Comparison of ENCODE assay signal across 15 cellular contexts in genomic region chr9:37787059-37787458, GRCh38. TPM values are rescaled to one million over a fixed set of nuclear protein-coding genes. Genes with fewer than 3 reads are reported as not detected.
DNase-seq lines count a peak whose midpoint lies in the region; ATAC-seq and TF ChIP-seq lines count a peak whose summit lies in the region.
"Had no signal": no experiment of that assay in that cellular context is flagged by ENCODE, and none has a peak within 500 bp of the region (broad histone marks: within the 10 kb centered on the region; RNA-seq: fewer than 3 reads in every experiment).

No MANE protein-coding gene starts in this region.

- H3K9me3 ChIP-seq in endodermal cell (ENCODE audit: control insufficient read depth, low read length) (no peaks in the 10 kb centered on the region), trophoblast cell (ENCODE audit: insufficient read depth, low read depth, low read length) (no peaks in the 10 kb centered on the region), esophagus muscularis mucosa (no peaks in the 10 kb centered on the region)
- H3K9me3 ChIP-seq: Caco-2 had no signal

- 96 to 97% methylated on average over 18 to 45 of the region's 45 CpGs for WGBS in endodermal cell (ENCODE audit: insufficient coverage in 1 of 2, insufficient read length in 1 of 2), 2 experiments
- WGBS in trophoblast cell (ENCODE audit: extremely low coverage, insufficient coverage, insufficient read length) = no CpG with 5 or more reads among the region's 45 CpGs
- WGBS in esophagus muscularis mucosa = 50% methylated on average over 19 of the region's 45 CpGs

- peaks cover 9% of the 10 kb centered on the region for H3K36me3 ChIP-seq in H7 (replicated peaks; ENCODE audit: control insufficient read depth, insufficient read depth, low read length)
- peaks cover 14% of the 10 kb centered on the region for H3K36me3 ChIP-seq in endodermal cell (ENCODE audit: control insufficient read depth, insufficient read depth, low read length)
- H3K36me3 ChIP-seq in trophoblast cell (ENCODE audit: control insufficient read depth in 1 of 2, insufficient read depth in 2 of 2, low read length in 2 of 2) = peaks cover 0 to 8% of the 10 kb centered on the region in 2 experiments
- H3K36me3 ChIP-seq in esophagus muscularis mucosa = peaks cover 5 to 23% (median 13%) of the 10 kb centered on the region in 4 donors

- H3K4me3 Mint-ChIP-seq in activated naive CD8-positive, alpha-beta T cell treated with anti-CD3 and anti-CD28 coated beads for 36 hours = no peak overlapping the region
- H3K4me3 Mint-ChIP-seq in activated naive CD8-positive, alpha-beta T cell treated with anti-CD3 and anti-CD28 coated beads, Interleukin-2, amount 50 U/mL, for 24 hours = no peak overlapping the region
- H3K4me3 Mint-ChIP-seq in endodermal cell = no peak overlapping the region

- H3K36me3 Mint-ChIP-seq in activated naive CD8-positive, alpha-beta T cell treated with anti-CD3 and anti-CD28 coated beads for 36 hours = peaks cover 30% of the 10 kb centered on the region
- peaks cover 26% of the 10 kb centered on the region for H3K36me3 Mint-ChIP-seq in activated naive CD8-positive, alpha-beta T cell treated with anti-CD3 and anti-CD28 coated beads, Interleukin-2, amount 50 U/mL, for 24 hours (ENCODE audit: low read depth)
- H3K36me3 Mint-ChIP-seq in endodermal cell (ENCODE audit: low read depth) = peaks cover 12% of the 10 kb centered on the region

- H4K91ac ChIP-seq in trophoblast cell (ENCODE audit: low read depth, low read length) = no peak overlapping the region

- H3K79me2 ChIP-seq in trophoblast cell (ENCODE audit: control insufficient read depth, insufficient read depth, low read length, poor library complexity) = peaks cover 6% of the 10 kb centered on the region

- no peak overlapping the region for H4K8ac ChIP-seq in trophoblast cell (ENCODE audit: low read depth, low read length)

- no peak overlapping the region for H3K4ac ChIP-seq in trophoblast cell (ENCODE audit: low read depth, low read length)

- H3K27me3 ChIP-seq in H7 (ENCODE audit: control insufficient read depth, insufficient read depth, low read length) (no peaks in the 10 kb centered on the region), endodermal cell (ENCODE audit: control insufficient read depth, insufficient read depth, low read length, poor library complexity, severe bottlenecking) (peaks cover 8% of the 10 kb centered on the region), trophoblast cell (ENCODE audit: insufficient read depth, low read length) (no peaks in the 10 kb centered on the region), esophagus muscularis mucosa (peaks cover 0 to 9% (median 5%) of the 10 kb centered on the region in 4 donors)

- H3K14ac ChIP-seq in trophoblast cell (ENCODE audit: low read length) = no peak overlapping the region

- no peak overlapping the region for H2AFZ ChIP-seq in trophoblast cell (ENCODE audit: insufficient read depth, low read length, poor library complexity)

- no peak overlapping the region for H3K4me2 ChIP-seq in trophoblast cell (ENCODE audit: low read length)
- H3K4me2 ChIP-seq: KMS-11 had no signal

- H3K4me3 ChIP-seq in H7 (ENCODE audit: insufficient read depth, low read depth, low read length) (no peak overlapping the region), endodermal cell (ENCODE audit: low read length) (no peak overlapping the region), trophoblast cell (ENCODE audit: low read depth, low read length) (peak overlapping the region; percentile 23), esophagus muscularis mucosa (no peak overlapping the region)

- intact Hi-C loops in esophagus muscularis mucosa (cut with DNase I) = loop anchor here (10.0 kb wide), 1 partner anchor 302 kb away; the partner anchor contains the start of gene POLR1E

- no peak for ATAC-seq in activated naive CD8-positive, alpha-beta T cell treated with anti-CD3 and anti-CD28 coated beads, Interleukin-2, amount 50 U/mL, for 24 hours

- H3K4me1 ChIP-seq in endodermal cell (ENCODE audit: control insufficient read depth, insufficient read depth, low read length) (no peaks in the 10 kb centered on the region), trophoblast cell (ENCODE audit: control insufficient read depth in 1 of 2, insufficient read depth in 2 of 2, low read length in 2 of 2) (peaks cover 0 to 5% of the 10 kb centered on the region in 2 experiments), esophagus muscularis mucosa (peaks cover 10 to 33% (median 26%) of the 10 kb centered on the region in 4 donors)

- H2AK5ac ChIP-seq in trophoblast cell (ENCODE audit: low read length) = no peak overlapping the region

- H2BK120ac ChIP-seq in trophoblast cell (ENCODE audit: insufficient read depth, low read length, poor library complexity) = no peak overlapping the region

- H3K18ac ChIP-seq in trophoblast cell (ENCODE audit: low read length) = no peak overlapping the region

- TF ChIP-seq POLR2A in esophagus muscularis mucosa (IDR thresholded peaks at IDR 0.05; ENCODE audit: low read depth) = no peak

- H3K9ac ChIP-seq in endodermal cell (ENCODE audit: extremely low read depth, low read length, poor library complexity, severe bottlenecking) = no peak overlapping the region
- no peak overlapping the region for H3K9ac ChIP-seq in trophoblast cell (ENCODE audit: low read length)
- H3K9ac ChIP-seq: KMS-11 had no signal

- peaks cover 6% of the 10 kb centered on the region for H3K9me3 Mint-ChIP-seq in activated naive CD8-positive, alpha-beta T cell treated with anti-CD3 and anti-CD28 coated beads for 36 hours
- no peaks in the 10 kb centered on the region for H3K9me3 Mint-ChIP-seq in activated naive CD8-positive, alpha-beta T cell treated with anti-CD3 and anti-CD28 coated beads, Interleukin-2, amount 50 U/mL, for 24 hours
- no peaks in the 10 kb centered on the region for H3K9me3 Mint-ChIP-seq in endodermal cell

- H2BK12ac ChIP-seq in trophoblast cell (ENCODE audit: low read length) = no peak overlapping the region

- H3K27ac Mint-ChIP-seq in activated naive CD8-positive, alpha-beta T cell treated with anti-CD3 and anti-CD28 coated beads for 36 hours = no peak overlapping the region
- H3K27ac Mint-ChIP-seq in activated naive CD8-positive, alpha-beta T cell treated with anti-CD3 and anti-CD28 coated beads, Interleukin-2, amount 50 U/mL, for 24 hours = no peak overlapping the region
- no peak overlapping the region for H3K27ac Mint-ChIP-seq in endodermal cell
- H3K27ac Mint-ChIP-seq: CD14-positive monocyte had no signal

- peak; percentile 37 for DNase-seq in activated naive CD8-positive, alpha-beta T cell treated with anti-CD3 and anti-CD28 coated beads for 36 hours
- DNase-seq in activated naive CD8-positive, alpha-beta T cell treated with anti-CD3 and anti-CD28 coated beads, Interleukin-2, amount 50 U/mL, for 24 hours = no peak
- peak; percentile 48 for DNase-seq in H7
- DNase-seq in endodermal cell = peak; percentile 79
- no peak for DNase-seq in trophoblast cell
- no peak for DNase-seq in esophagus muscularis mucosa (ENCODE audit: extremely low spot score)
- no peak for DNase-seq in NCI-H524 treated with DMSO at 0.1 percent for 48 hours (lab: John Stamatoyannopoulos, UW)
- DNase-seq in NCI-H446 (lab: John Stamatoyannopoulos, UW) = no peak
- DNase-seq: Caco-2, DMS53, NCI-H1092 treated with DMSO at 0.1 percent for 48 hours, NCI-H1694, NCI-H345 had no signal

- H3K27me3 Mint-ChIP-seq in activated naive CD8-positive, alpha-beta T cell treated with anti-CD3 and anti-CD28 coated beads for 36 hours = peaks cover 9% of the 10 kb centered on the region
- H3K27me3 Mint-ChIP-seq in activated naive CD8-positive, alpha-beta T cell treated with anti-CD3 and anti-CD28 coated beads, Interleukin-2, amount 50 U/mL, for 24 hours = no peaks in the 10 kb centered on the region
- H3K27me3 Mint-ChIP-seq in endodermal cell (ENCODE audit: insufficient read depth) = peaks cover 44% of the 10 kb centered on the region

- H2BK5ac ChIP-seq in trophoblast cell (ENCODE audit: low read depth, low read length, poor library complexity) = no peak overlapping the region

- no peak overlapping the region for H4K12ac ChIP-seq in trophoblast cell (ENCODE audit: low read depth, low read length)

- peaks cover 18% of the 10 kb centered on the region for H3K4me1 Mint-ChIP-seq in activated naive CD8-positive, alpha-beta T cell treated with anti-CD3 and anti-CD28 coated beads for 36 hours
- peaks cover 31% of the 10 kb centered on the region for H3K4me1 Mint-ChIP-seq in activated naive CD8-positive, alpha-beta T cell treated with anti-CD3 and anti-CD28 coated beads, Interleukin-2, amount 50 U/mL, for 24 hours
- H3K4me1 Mint-ChIP-seq in endodermal cell = peaks cover 5% of the 10 kb centered on the region

- TF ChIP-seq EP300 in esophagus muscularis mucosa (IDR thresholded peaks at IDR 0.05) = no peak

- H3K23ac ChIP-seq in trophoblast cell (ENCODE audit: low read length) = no peak overlapping the region

- no peak overlapping the region for H3K27ac ChIP-seq in endodermal cell (ENCODE audit: low read depth, low read length)
- H3K27ac ChIP-seq in trophoblast cell (ENCODE audit: low read depth, low read length) = no peak overlapping the region
- H3K27ac ChIP-seq in esophagus muscularis mucosa (replicated peaks in 1 of 4) = no peak overlapping the region
- H3K27ac ChIP-seq: KMS-11 had no signal

- peak; percentile 38 for TF ChIP-seq CTCF in endodermal cell (conservative IDR thresholded peaks at IDR 0.05)
- TF ChIP-seq CTCF in esophagus muscularis mucosa (IDR thresholded peaks at IDR 0.05) = no peak

- H3K79me1 ChIP-seq in trophoblast cell (ENCODE audit: low read length) = peaks cover 3% of the 10 kb centered on the region

RNA-seq across cellular contexts. Expression of gene EXOSC3, which starts 2.2 kb away (rescaled TPM):
- 100 to 1,000 TPM; 139 to 147 TPM for total RNA-seq in activated naive CD8-positive, alpha-beta T cell treated with anti-CD3 and anti-CD28 coated beads for 36 hours
- 71.9 and 82.8 TPM in 2 replicates for total RNA-seq in H7 (2014; rRNA removed; shearing (Covaris generic))
- total RNA-seq in endodermal cell = 10 to 100 TPM; 66.7 to 67.6 TPM
- 31.1 TPM for polyA plus RNA-seq in endodermal cell (2013, experiment 1 of 2)
- 26.1 TPM for polyA plus RNA-seq in endodermal cell (2013, experiment 2 of 2)
- 18.8 and 19.1 TPM in 2 replicates for polyA plus RNA-seq in trophoblast cell (2013)
- total RNA-seq in esophagus muscularis mucosa = 10 to 100 TPM; 32.0 to 52.0 (median 43.0) TPM

RNA-seq across cellular contexts. Expression of gene DCAF10, which starts 13.5 kb away (rescaled TPM):
- total RNA-seq in activated naive CD8-positive, alpha-beta T cell treated with anti-CD3 and anti-CD28 coated beads for 36 hours = 10 to 100 TPM; 10.5 to 12.9 TPM
- total RNA-seq in H7 (2014; rRNA removed; shearing (Covaris generic)) = 18.6 and 22.9 TPM in 2 replicates
- total RNA-seq in endodermal cell = 10 to 100 TPM; 24.0 to 26.3 TPM
- polyA plus RNA-seq in endodermal cell (2013, experiment 1 of 2) = 30.1 TPM
- polyA plus RNA-seq in endodermal cell (2013, experiment 2 of 2) = 25.0 TPM
- polyA plus RNA-seq in trophoblast cell (2013) = 12.3 TPM in 2 replicates
- 10 to 100 TPM; 19.4 to 40.6 (median 36.6) TPM for total RNA-seq in esophagus muscularis mucosa

RNA-seq across cellular contexts. Expression of gene TRMT10B, which starts 33.5 kb away (rescaled TPM):
- 10 to 100 TPM in 1 of 2 experiments, 1 to 10 TPM in 1; 9.4 to 10.3 TPM for total RNA-seq in activated naive CD8-positive, alpha-beta T cell treated with anti-CD3 and anti-CD28 coated beads for 36 hours
- total RNA-seq in H7 (2014; rRNA removed; shearing (Covaris generic)) = 2.2 and 2.5 TPM in 2 replicates
- total RNA-seq in endodermal cell (10 to 100 TPM in 1 of 2 donors, 1 to 10 TPM in 1; 9.3 to 11.6 TPM), esophagus muscularis mucosa (10 to 100 TPM in 1 of 4 donors, 1 to 10 TPM in 3; 5.5 to 11.2 (median 6.8) TPM)
- 9.6 TPM for polyA plus RNA-seq in endodermal cell (2013, experiment 1 of 2)
- polyA plus RNA-seq in endodermal cell (2013, experiment 2 of 2) = 8.2 TPM
- polyA plus RNA-seq in trophoblast cell (2013) = 3.2 and 3.6 TPM in 2 replicates

Comparison
In these comparisons a context has a peak if more than half of its experiments do, and no peak if none do; other contexts are left out.
1. DNase-seq: peak in activated naive CD8-positive, alpha-beta T cell treated with anti-CD3 and anti-CD28 coated beads for 36 hours (single experiment), H7 (single experiment) and endodermal cell (single experiment); none in activated naive CD8-positive, alpha-beta T cell treated with anti-CD3 and anti-CD28 coated beads, Interleukin-2, amount 50 U/mL, for 24 hours (single experiment), trophoblast cell (0 of 2), esophagus muscularis mucosa (single experiment), NCI-H524 treated with DMSO at 0.1 percent for 48 hours (single experiment) and NCI-H446 (0 of 2).